Comparison of ENCODE assay signal across 15 cellular contexts in the genomic region with DNA sequence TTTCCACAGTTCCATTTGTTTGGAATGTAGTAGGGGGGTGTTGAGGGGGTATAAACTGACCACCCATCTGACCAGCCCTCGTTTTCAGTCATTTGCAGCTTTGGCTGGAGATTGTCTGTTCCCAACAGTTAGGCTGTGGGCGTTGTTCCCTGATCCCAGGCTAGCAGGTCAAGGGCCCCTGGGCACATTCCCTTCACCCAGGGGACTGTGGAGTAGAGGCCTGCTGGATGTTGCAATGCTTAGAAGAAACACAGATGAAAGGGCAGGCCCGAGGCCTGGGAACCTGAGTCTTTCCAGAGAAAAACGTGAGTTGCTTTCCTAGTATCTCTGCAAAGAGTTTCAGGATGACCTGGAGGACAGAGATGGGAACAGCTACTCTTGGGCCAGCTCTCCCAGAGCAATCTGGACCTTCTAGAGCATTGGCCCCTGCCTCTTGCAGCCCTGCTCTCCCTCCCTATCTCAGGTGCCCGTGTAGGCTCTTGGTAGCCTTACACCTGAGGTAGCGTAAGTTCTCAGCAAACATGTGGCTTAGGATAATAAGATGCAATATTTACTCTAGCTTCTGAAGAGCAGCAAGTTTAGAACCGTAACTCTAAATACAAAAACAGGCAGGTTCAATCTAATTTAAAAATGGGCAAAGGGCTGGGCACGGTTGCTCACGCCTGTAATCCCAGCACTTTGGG.
DNase-seq lines count a peak whose midpoint lies in the region; ATAC-seq and TF ChIP-seq lines count a peak whose summit lies in the region.
"Had no signal": no experiment of that assay in that cellular context is flagged by ENCODE, and none has a peak within 500 bp of the region (broad histone marks: within the 10 kb centered on the region; RNA-seq: fewer than 3 reads in every experiment).

No MANE protein-coding gene starts in this region.

- H3K9me3 Mint-ChIP-seq in CD4-positive, alpha-beta memory T cell: no peaks in the 10 kb centered on the region
- H3K9me3 Mint-ChIP-seq: activated CD4-positive, alpha-beta memory T cell treated with anti-CD3 and anti-CD28 coated beads for 36 hours had no signal

- H3K27me3 Mint-ChIP-seq in CD4-positive, alpha-beta memory T cell: no peaks in the 10 kb centered on the region
- no peaks in the 10 kb centered on the region for H3K27me3 Mint-ChIP-seq in T-helper 17 cell
- H3K27me3 Mint-ChIP-seq: activated CD4-positive, alpha-beta memory T cell treated with anti-CD3 and anti-CD28 coated beads for 36 hours had no signal

- no peaks in the 10 kb centered on the region for H3K9me3 ChIP-seq in CD4-positive, alpha-beta memory T cell (ENCODE audit: control insufficient read depth in 1 of 2, low read length in 2 of 2)
- H3K9me3 ChIP-seq in left lung (no peaks in the 10 kb centered on the region), skeletal muscle tissue (ENCODE audit: control insufficient read depth in 3 of 3, low read length in 3 of 3) (no peaks in the 10 kb centered on the region), T-helper 17 cell (ENCODE audit: control insufficient read depth, low read length, poor library complexity, severe bottlenecking) (no peaks in the 10 kb centered on the region)
- H3K9me3 ChIP-seq: HAP-1 had no signal

- POLR2A ChIA-PET in CD4-positive, alpha-beta memory T cell (lab: Charles Lee; ENCODE audit: partially characterized antibody): interaction anchor here (1.2 kb wide), 1 partner anchor 11 kb away, joined by 5 read pairs; no protein-coding TSS in a partner anchor

- no peak overlapping the region for H3K4me3 Mint-ChIP-seq in CD4-positive, alpha-beta memory T cell
- H3K4me3 Mint-ChIP-seq in T-helper 17 cell: no peak overlapping the region
- H3K4me3 Mint-ChIP-seq: activated CD4-positive, alpha-beta memory T cell treated with anti-CD3 and anti-CD28 coated beads for 36 hours had no signal

- ATAC-seq in left lung: peak; percentile 74
- ATAC-seq in T-helper 17 cell: no peak
- ATAC-seq: K562 had no signal

- H3K27ac ChIP-seq in CD4-positive, alpha-beta memory T cell (ENCODE audit: low read depth, low read length): no peak overlapping the region
- H3K27ac ChIP-seq in caudate nucleus (ENCODE audit: low read depth, low read length) (peak overlapping the region; percentile 30), left lung (peak overlapping the region in 1 of 2 donors; percentile 58), skeletal muscle tissue (ENCODE audit: low read depth, low read length) (peak overlapping the region; percentile 50)

- peaks cover 22 to 36% of the 10 kb centered on the region in 2 donors for H3K36me3 Mint-ChIP-seq in CD4-positive, alpha-beta memory T cell
- H3K36me3 Mint-ChIP-seq in T-helper 17 cell (ENCODE audit: low read depth): peaks cover 15% of the 10 kb centered on the region
- H3K36me3 Mint-ChIP-seq: activated CD4-positive, alpha-beta memory T cell treated with anti-CD3 and anti-CD28 coated beads for 36 hours had no signal

- H3K36me3 ChIP-seq in CD4-positive, alpha-beta memory T cell (ENCODE audit: insufficient read depth, low read length): no peaks in the 10 kb centered on the region
- H3K36me3 ChIP-seq in left lung: no peaks in the 10 kb centered on the region
- no peaks in the 10 kb centered on the region for H3K36me3 ChIP-seq in skeletal muscle tissue (ENCODE audit: control insufficient read depth in 3 of 3, insufficient read depth in 3 of 3, low read length in 3 of 3)
- H3K36me3 ChIP-seq: HAP-1 had no signal

- no peaks in the 10 kb centered on the region for H3K27me3 ChIP-seq in CD4-positive, alpha-beta memory T cell (ENCODE audit: insufficient read depth, low read length)
- no peaks in the 10 kb centered on the region for H3K27me3 ChIP-seq in left lung
- H3K27me3 ChIP-seq in skeletal muscle tissue (ENCODE audit: control insufficient read depth in 3 of 3, insufficient read depth in 3 of 3, low read length in 3 of 3): no peaks in the 10 kb centered on the region

- peaks cover 46% of the 10 kb centered on the region for H3K4me1 ChIP-seq in CD4-positive, alpha-beta memory T cell (ENCODE audit: insufficient read depth, low read length)
- peaks cover 32 to 57% of the 10 kb centered on the region in 2 donors for H3K4me1 ChIP-seq in left lung
- H3K4me1 ChIP-seq in skeletal muscle tissue (ENCODE audit: control insufficient read depth in 3 of 3, insufficient read depth in 3 of 3, low read length in 3 of 3): peaks cover 28 to 38% (median 33%) of the 10 kb centered on the region in 3 donors
- H3K4me1 ChIP-seq: HAP-1 had no signal

- TF ChIP-seq CTCF in left lung (IDR thresholded peaks at IDR 0.05): no peak

- H3K9ac ChIP-seq in skeletal muscle tissue (ENCODE audit: low read depth in 1 of 3, low read length in 3 of 3): no peak overlapping the region

- peaks cover 53 to 92% (median 68%) of the 10 kb centered on the region in 4 donors for H3K4me1 Mint-ChIP-seq in CD4-positive, alpha-beta memory T cell
- H3K4me1 Mint-ChIP-seq in T-helper 17 cell: peaks cover 48% of the 10 kb centered on the region

- peak overlapping the region; percentile 3 to 99 (median 44) for H3K27ac Mint-ChIP-seq in CD4-positive, alpha-beta memory T cell
- H3K27ac Mint-ChIP-seq in T-helper 17 cell: no peak overlapping the region
- H3K27ac Mint-ChIP-seq: activated CD4-positive, alpha-beta memory T cell treated with anti-CD3 and anti-CD28 coated beads for 36 hours had no signal

- CTCF ChIA-PET in CD4-positive, alpha-beta memory T cell (lab: Charles Lee; ENCODE audit: partially characterized antibody): interaction anchor here (0.6 to 0.9 kb wide), 2 partner anchors 23 to 24 kb away, joined by 3 to 4 read pairs; no protein-coding TSS in a partner anchor

- no peak overlapping the region for H3K4me3 ChIP-seq in CD4-positive, alpha-beta memory T cell (ENCODE audit: low read length in 2 of 2)
- H3K4me3 ChIP-seq in left lung: no peak overlapping the region
- H3K4me3 ChIP-seq in skeletal muscle tissue (ENCODE audit: low read length in 3 of 3): no peak overlapping the region
- H3K4me3 ChIP-seq: HAP-1, K562 had no signal

- intact Hi-C loops in CD4-positive, alpha-beta memory T cell (cut with micrococcal nuclease): no loop called here
- intact Hi-C loops in left lung (cut with DNase I): no loop called here

- DNase-seq in CD4-positive, alpha-beta memory T cell: no peak
- DNase-seq in caudate nucleus (lab: John Stamatoyannopoulos, UW): peak in 2 of 61 donors; percentile 23 to 35
- peak in 1 of 2 donors; percentile 39 for DNase-seq in left lung
- no peak for DNase-seq in HUDEP-2 (lab: John Stamatoyannopoulos, UW; ENCODE audit: unreplicated experiment in 76 of 76)
- DNase-seq in amniotic stem cell (lab: John Stamatoyannopoulos, UW): no peak
- no peak for DNase-seq in T-helper 17 cell
- DNase-seq in activated CD4-positive, CD25-positive, alpha-beta regulatory T cell (lab: John Stamatoyannopoulos, UW): no peak
- DNase-seq: activated CD4-positive, alpha-beta memory T cell treated with anti-CD3 and anti-CD28 coated beads for 36 hours; DMS 273 treated with DMSO at 0.1 percent for 48 hours; NCI-H1417; NCI-H446; stimulated activated CD4-positive, alpha-beta T cell treated with anti-CD3 and anti-CD28 coated beads, Interleukin-4, amount 100 ng/mL, for 24 hours had no signal
